In the genomic region with DNA sequence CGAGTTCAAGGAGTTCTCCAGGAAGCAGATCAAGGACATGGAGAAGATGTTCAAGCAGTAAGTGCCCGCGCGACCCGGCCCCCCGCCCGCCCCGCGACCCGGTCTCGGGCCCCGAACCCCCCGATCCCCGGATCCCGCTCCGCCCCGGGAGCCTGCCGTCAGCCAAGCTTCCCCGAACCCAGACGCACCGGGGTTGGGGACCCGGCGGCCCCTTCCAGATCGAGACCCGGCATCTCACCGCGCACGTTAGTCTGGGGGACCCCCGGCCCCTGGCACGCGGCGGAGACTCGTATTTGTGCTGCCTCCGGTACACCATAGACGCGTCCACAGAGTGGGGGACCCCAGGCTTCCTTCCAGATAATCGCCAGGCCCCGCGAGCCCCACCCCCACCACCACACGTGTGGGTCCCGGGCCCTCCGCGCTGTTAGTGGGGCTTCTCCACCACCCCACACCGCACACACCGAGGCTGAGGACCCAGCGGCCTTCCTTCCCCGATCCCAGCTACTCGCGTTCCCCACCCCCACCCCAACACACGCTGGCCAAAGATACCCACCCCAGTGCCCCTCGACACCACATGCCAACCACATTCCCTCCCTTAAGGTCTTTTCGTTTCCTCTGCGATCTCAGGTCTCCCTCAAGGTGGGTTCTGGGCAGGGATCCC, we compare ENCODE assay signal across 9 cellular contexts. TPM values are rescaled to one million over a fixed set of nuclear protein-coding genes. Genes with fewer than 3 reads are reported as not detected.
DNase-seq lines count a peak whose midpoint lies in the region; ATAC-seq and TF ChIP-seq lines count a peak whose summit lies in the region.
"Had no signal": no experiment of that assay in that cellular context is flagged by ENCODE, and none has a peak within 500 bp of the region (broad histone marks: within the 10 kb centered on the region; RNA-seq: fewer than 3 reads in every experiment).

No MANE protein-coding gene starts in this region.

- H3K27ac ChIP-seq in ACC112 (ENCODE audit: low read depth, low read length) (peak overlapping the region; percentile 37; the same call in 1 of the 2 replicates), thoracic aorta (peak overlapping the region in 1 of 2 donors; percentile 33)

- no peak for TF ChIP-seq CTCF in thoracic aorta (IDR thresholded peaks at IDR 0.05)

- no peak for DNase-seq in activated naive CD4-positive, alpha-beta T cell treated with anti-CD3 and anti-CD28 coated beads, Interleukin-2, amount 50 U/mL, for 72 hours (ENCODE audit: low spot score in 2 of 2)
- peak; percentile 46 for DNase-seq in left kidney (ENCODE audit: low read depth, low spot score)
- DNase-seq in thoracic aorta (ENCODE audit: low spot score) = no peak
- DNase-seq in DMS114 treated with DMSO at 0.1 percent for 48 hours (lab: John Stamatoyannopoulos, UW; ENCODE audit: unreplicated experiment) = no peak
- no peak for DNase-seq in hepatic stellate cell (ENCODE audit: low spot score)
- DNase-seq in activated CD4-positive, alpha-beta T cell treated with anti-CD3 and anti-CD28 coated beads, Interleukin-2, amount 50 U/mL, for 1 hour = no peak

- peaks cover 4 to 19% of the 10 kb centered on the region in 2 donors for H3K36me3 Mint-ChIP-seq in activated naive CD4-positive, alpha-beta T cell treated with anti-CD3 and anti-CD28 coated beads, Interleukin-2, amount 50 U/mL, for 72 hours

- H3K27ac Mint-ChIP-seq in activated naive CD4-positive, alpha-beta T cell treated with anti-CD3 and anti-CD28 coated beads, Interleukin-2, amount 50 U/mL, for 72 hours = peak overlapping the region; percentile 72 to 89

- H3K27me3 ChIP-seq in ACC112 (ENCODE audit: insufficient read depth, low read length) = no peaks in the 10 kb centered on the region
- H3K27me3 ChIP-seq in thoracic aorta (replicated peaks; ENCODE audit: insufficient read depth) = no peaks in the 10 kb centered on the region

- peaks cover 56% of the 10 kb centered on the region for H3K79me2 ChIP-seq in ACC112 (ENCODE audit: control insufficient read depth, insufficient read depth, low read length, unreplicated experiment)

- H3K9me3 ChIP-seq in thoracic aorta = no peaks in the 10 kb centered on the region

- H3K36me3 ChIP-seq in ACC112 (ENCODE audit: insufficient read depth, low read length) = 0 out of 2 replicates have a peak, but pooled peaks cover 5% of the 10 kb centered on the region
- no peaks in the 10 kb centered on the region for H3K36me3 ChIP-seq in thoracic aorta

- no peaks in the 10 kb centered on the region for H3K9me3 Mint-ChIP-seq in activated naive CD4-positive, alpha-beta T cell treated with anti-CD3 and anti-CD28 coated beads, Interleukin-2, amount 50 U/mL, for 72 hours

- ATAC-seq in GM21723 (IDR thresholded peaks at IDR 0.05; ENCODE audit: unreplicated experiment) (peak; percentile 4), thoracic aorta (ENCODE audit: insufficient number of reproducible peaks, low FRiP score, low read depth) (no peak)
- ATAC-seq in activated naive CD4-positive, alpha-beta T cell treated with anti-CD3 and anti-CD28 coated beads, Interleukin-2, amount 50 U/mL, for 72 hours = no peak

- H3K4me1 ChIP-seq in ACC112 (ENCODE audit: control insufficient read depth, insufficient read depth, low read length, unreplicated experiment) (peaks cover 41% of the 10 kb centered on the region), thoracic aorta (ENCODE audit: control insufficient read depth in 1 of 2, low read depth in 2 of 2) (peaks cover 14 to 56% of the 10 kb centered on the region in 2 donors)

- peak overlapping the region; percentile 27 for H2AFZ ChIP-seq in ACC112 (ENCODE audit: low read length, unreplicated experiment)

- H3K4me3 ChIP-seq in ACC112 (ENCODE audit: low read depth, low read length) (peak overlapping the region; percentile 94), thoracic aorta (peak overlapping the region; percentile 89)

RNA-seq across cellular contexts. Expression of a gene that starts 0.7 kb away (rescaled TPM):
- total RNA-seq in activated naive CD4-positive, alpha-beta T cell treated with anti-CD3 and anti-CD28 coated beads, Interleukin-2, amount 50 U/mL, for 72 hours = 10 to 100 TPM; 18.8 to 55.8 TPM
- 10 to 100 TPM; 36.0 to 71.3 TPM for total RNA-seq in thoracic aorta

RNA-seq across cellular contexts. Expression of a gene that starts 27.9 kb away (rescaled TPM):
- not detected for total RNA-seq in activated naive CD4-positive, alpha-beta T cell treated with anti-CD3 and anti-CD28 coated beads, Interleukin-2, amount 50 U/mL, for 72 hours
- under 1 TPM in 1 of 2 donors, not detected in 1; 0.95 TPM for total RNA-seq in thoracic aorta
- total RNA-seq: renal cortical epithelial cell had no signal

RNA-seq across cellular contexts. Expression of a gene that starts 46.2 kb away (rescaled TPM):
- total RNA-seq in activated naive CD4-positive, alpha-beta T cell treated with anti-CD3 and anti-CD28 coated beads, Interleukin-2, amount 50 U/mL, for 72 hours = not detected
- total RNA-seq in thoracic aorta = not detected
- total RNA-seq: renal cortical epithelial cell had no signal
